In genomic region chr12:11170810-11171144, GRCh38 we compare ENCODE assay signal across 9 cellular contexts. TPM values are rescaled to one million over a fixed set of nuclear protein-coding genes. Genes with fewer than 3 reads are reported as not detected.
A peak's percentile ranks its signal among the peaks of the same experiment; 100 is the strongest.
DNase-seq lines count a peak whose midpoint lies in the region; ATAC-seq and TF ChIP-seq lines count a peak whose summit lies in the region.
"Had no signal": no experiment of that assay in that cellular context is flagged by ENCODE, and none has a peak within 500 bp of the region (broad histone marks: within the 10 kb centered on the region; RNA-seq: fewer than 3 reads in every experiment).

No MANE protein-coding gene starts in this region.

- intact Hi-C loops in colonic mucosa (cut with DNase I), result no loop called here
- intact Hi-C loops in naive thymus-derived CD4-positive, alpha-beta T cell (cut with micrococcal nuclease), result loop anchor here (1.0 to 10.0 kb wide), 14 partner anchors 7 to 1931 kb away; partner anchors contain the start of genes BORCS5 (in 2 of the 2), GABARAPL1 (in 2 of the 2), MAGOHB (in 2 of the 2) and ETV6 (in 1 of the 2)

- DNase-seq in AG04450 (ENCODE audit: low read depth, low spot score), result no peak
- no peak for DNase-seq in colonic mucosa
- DNase-seq in naive thymus-derived CD4-positive, alpha-beta T cell, result peak in 1 of 9 donors; percentile 3
- no peak for DNase-seq in UCSD-AML1 (lab: John Stamatoyannopoulos, UW; ENCODE audit: unreplicated experiment)
- no peak for DNase-seq in hippocampal formation (lab: John Stamatoyannopoulos, UW)
- no peak for DNase-seq in stimulated activated CD4-positive, alpha-beta T cell treated with anti-CD3 and anti-CD28 coated beads, Interleukin-4, amount 100 ng/mL, for 24 hours
- no peak for DNase-seq in NCI-H2196 (lab: John Stamatoyannopoulos, UW; ENCODE audit: unreplicated experiment)

- peaks cover 53 to 82% (median 76%) of the 10 kb centered on the region in 7 donors for H3K4me1 Mint-ChIP-seq in naive thymus-derived CD4-positive, alpha-beta T cell

- peaks cover 0 to 2% (median 0%) of the 10 kb centered on the region in 11 donors for H3K9me3 Mint-ChIP-seq in naive thymus-derived CD4-positive, alpha-beta T cell

- H3K9ac ChIP-seq in KMS-11 (peak overlapping the region; percentile 60), colonic mucosa (ENCODE audit: low read depth in 2 of 2, low read length in 2 of 2) (peak overlapping the region in 1 of 2 donors; percentile 56)

- H3K4me3 Mint-ChIP-seq in naive thymus-derived CD4-positive, alpha-beta T cell, result peak overlapping the region; percentile 94 to 100 (median 98)

- CTCF ChIA-PET in AG04450 (lab: Charles Lee), result interaction anchor here (1.3 to 2.0 kb wide), 3 partner anchors 315 to 420 kb away, joined by 3 to 6 read pairs (median 4); no protein-coding TSS in a partner anchor
- CTCF ChIA-PET in naive thymus-derived CD4-positive, alpha-beta T cell (lab: Charles Lee), result no interaction called here

- no peak for TF ChIP-seq CTCF in AG04450 (IDR thresholded peaks at IDR 0.05; ENCODE audit: low read depth, low read length)
- no peak for TF ChIP-seq CTCF in KMS-11 (conservative IDR thresholded peaks at IDR 0.05; ENCODE audit: low read depth, low read length)
- no peak for TF ChIP-seq CTCF in colonic mucosa (IDR thresholded peaks at IDR 0.05)

- peaks cover 71% of the 10 kb centered on the region for H3K79me2 ChIP-seq in KMS-11 (ENCODE audit: insufficient read depth, low read depth)

- POLR2A ChIA-PET in AG04450 (lab: Yijun Ruan, JAX), result interaction anchor here (0.6 to 1.6 kb wide), 7 partner anchors 8 to 1633 kb away, joined by 3 to 7 read pairs (median 3); partner anchors contain the start of gene YBX3
- POLR2A ChIA-PET in naive thymus-derived CD4-positive, alpha-beta T cell (lab: Charles Lee), result interaction anchor here (0.6 to 2.0 kb wide), 10 partner anchors 8 to 958 kb away, joined by 3 to 13 read pairs (median 4); partner anchors contain the start of genes GABARAPL1 and MAGOHB

- no peak for ATAC-seq in naive thymus-derived CD4-positive, alpha-beta T cell

- H3K36me3 ChIP-seq in KMS-11 (ENCODE audit: insufficient read depth) (no peaks in the 10 kb centered on the region; the same call in 1 of the 2 replicates), colonic mucosa (no peaks in the 10 kb centered on the region)
- peaks cover 0 to 16% (median 0%) of the 10 kb centered on the region in 3 experiments for H3K36me3 ChIP-seq in naive thymus-derived CD4-positive, alpha-beta T cell (ENCODE audit: control insufficient read depth in 2 of 3, insufficient read depth in 3 of 3, low read length in 3 of 3)

- H3K27me3 ChIP-seq in AG04450 (ENCODE audit: control insufficient read depth, insufficient read depth, low read length) (no peaks in the 10 kb centered on the region), KMS-11 (ENCODE audit: insufficient read depth, low read depth) (no peaks in the 10 kb centered on the region), colonic mucosa (no peaks in the 10 kb centered on the region)
- no peaks in the 10 kb centered on the region for H3K27me3 ChIP-seq in naive thymus-derived CD4-positive, alpha-beta T cell (ENCODE audit: control insufficient read depth in 2 of 2, insufficient read depth in 2 of 2, low read length in 2 of 2)

- H4K20me1 ChIP-seq in KMS-11 (ENCODE audit: insufficient read depth), result peaks cover 3% of the 10 kb centered on the region; the same call in 1 of the 2 replicates

- peaks cover 13% of the 10 kb centered on the region for H3K4me1 ChIP-seq in KMS-11 (ENCODE audit: low read depth, poor library complexity, severe bottlenecking)
- no peaks in the 10 kb centered on the region for H3K4me1 ChIP-seq in colonic mucosa
- peaks cover 30 to 36% of the 10 kb centered on the region in 2 donors for H3K4me1 ChIP-seq in naive thymus-derived CD4-positive, alpha-beta T cell (ENCODE audit: control insufficient read depth in 2 of 2, insufficient read depth in 2 of 2, low read length in 2 of 2)

- peaks cover 10 to 49% (median 45%) of the 10 kb centered on the region in 5 donors for H3K36me3 Mint-ChIP-seq in naive thymus-derived CD4-positive, alpha-beta T cell

- H3K27ac ChIP-seq in AG04450 (ENCODE audit: low read depth, low read length) (no peak overlapping the region), KMS-11 (peak overlapping the region; percentile 82), colonic mucosa (peak overlapping the region; percentile 99)
- H3K27ac ChIP-seq in naive thymus-derived CD4-positive, alpha-beta T cell (ENCODE audit: low read depth, low read length), result peak overlapping the region; percentile 72

- peak overlapping the region; percentile 64; the same call in 1 of the 2 replicates for H2AFZ ChIP-seq in KMS-11 (ENCODE audit: low read depth)

- peak overlapping the region; percentile 63 to 100 (median 99) for H3K27ac Mint-ChIP-seq in naive thymus-derived CD4-positive, alpha-beta T cell

- peak overlapping the region; percentile 91 for H3K4me2 ChIP-seq in KMS-11

- H3K9me3 ChIP-seq in AG04450 (ENCODE audit: control insufficient read depth, insufficient read depth, low read length) (no peaks in the 10 kb centered on the region; the same call in 1 of the 2 replicates), colonic mucosa (no peaks in the 10 kb centered on the region)
- H3K9me3 ChIP-seq in naive thymus-derived CD4-positive, alpha-beta T cell (ENCODE audit: control insufficient read depth in 2 of 3, low read length in 3 of 3), result peaks cover 0 to 3% (median 0%) of the 10 kb centered on the region in 3 experiments

- no peaks in the 10 kb centered on the region for H3K27me3 Mint-ChIP-seq in naive thymus-derived CD4-positive, alpha-beta T cell

- H3K4me3 ChIP-seq in AG04450 (ENCODE audit: low read depth, low read length), result peak overlapping the region; percentile 94
- H3K4me3 ChIP-seq in KMS-11 (IDR thresholded peaks at IDR 0.05; ENCODE audit: insufficient read depth, low read depth, low read length), result no peak overlapping the region
- peak overlapping the region; percentile 96 for H3K4me3 ChIP-seq in colonic mucosa
- peak overlapping the region; percentile 74 for H3K4me3 ChIP-seq in naive thymus-derived CD4-positive, alpha-beta T cell (ENCODE audit: low read length)

RNA-seq across cellular contexts. Expression of gene SMIM10L1, which starts 0.2 kb away (rescaled TPM):
- polyA plus RNA-seq in AG04450 (2011; rRNA removed), result 4.8 and 6.4 TPM in 2 replicates
- 1.7 and 2.3 TPM in 2 replicates for polyA minus RNA-seq in AG04450 (2011; rRNA and poly(A)+ RNA removed)
- 10 to 100 TPM in 1 of 2 donors, 1 to 10 TPM in 1; 7.9 to 10.2 TPM for total RNA-seq in colonic mucosa
- 10 to 100 TPM in 2 of 5 experiments, 1 to 10 TPM in 3; 7.8 to 12.9 (median 8.5) TPM for total RNA-seq in naive thymus-derived CD4-positive, alpha-beta T cell
- polyA plus RNA-seq in naive thymus-derived CD4-positive, alpha-beta T cell, result 10 to 100 TPM in 1 of 2 donors, 1 to 10 TPM in 1; 6.7 to 14.6 TPM

RNA-seq across cellular contexts. Expression of gene TAS2R42, which starts 16.0 kb away (rescaled TPM):
- polyA plus RNA-seq in AG04450 (2011; rRNA removed), result not detected in 2 replicates
- not detected in 2 replicates for polyA minus RNA-seq in AG04450 (2011; rRNA and poly(A)+ RNA removed)
- not detected for total RNA-seq in colonic mucosa
- not detected for total RNA-seq in naive thymus-derived CD4-positive, alpha-beta T cell
- not detected for polyA plus RNA-seq in naive thymus-derived CD4-positive, alpha-beta T cell
- total RNA-seq: renal cortical epithelial cell had no signal

RNA-seq across cellular contexts. Expression of gene TAS2R30, which starts 36.3 kb away (rescaled TPM):
- polyA plus RNA-seq in AG04450 (2011; rRNA removed), result 0.07 TPM in 1 of 2 replicates, not detected in the other
- polyA minus RNA-seq in AG04450 (2011; rRNA and poly(A)+ RNA removed), result 3.8 and 7.8 TPM in 2 replicates
- 1 to 10 TPM; 1.4 to 2.0 TPM for total RNA-seq in colonic mucosa
- total RNA-seq in naive thymus-derived CD4-positive, alpha-beta T cell, result 1 to 10 TPM; 4.1 to 7.2 (median 5.3) TPM
- under 1 TPM in 1 of 2 donors, not detected in 1; 0.18 TPM for polyA plus RNA-seq in naive thymus-derived CD4-positive, alpha-beta T cell
